In the genomic region with DNA sequence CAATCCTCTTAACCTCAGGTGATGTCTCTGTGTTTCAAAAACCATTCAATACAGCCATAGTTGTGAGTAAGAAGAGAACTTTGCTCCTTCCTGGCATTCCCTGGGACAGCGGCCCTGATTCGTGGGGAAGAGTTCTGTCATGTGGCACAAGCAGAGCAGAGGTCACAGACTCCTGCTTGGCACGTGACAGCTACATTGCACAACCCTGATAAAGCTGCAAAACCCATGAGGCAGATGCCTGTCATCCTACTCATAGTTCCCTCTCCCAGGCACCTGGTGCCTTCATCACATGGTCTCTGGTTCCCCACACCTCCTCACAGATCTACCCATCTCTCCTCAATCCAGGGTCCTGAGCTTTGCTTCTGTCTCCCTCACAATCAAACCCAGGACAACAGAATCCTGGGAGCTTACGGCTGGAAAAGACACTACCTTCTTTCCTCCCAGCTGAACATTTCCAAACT, we compare ENCODE assay signal across 1 cellular context.
TF ChIP-seq lines count a peak whose summit lies in the region.

No MANE protein-coding gene starts in this region.

TF ChIP-seq in HepG2, 621 proteins besides CTCF, POLR2A, EP300 and RAD21 (continued from another document and continues in another):
- TF ChIP-seq, protein P1, sequence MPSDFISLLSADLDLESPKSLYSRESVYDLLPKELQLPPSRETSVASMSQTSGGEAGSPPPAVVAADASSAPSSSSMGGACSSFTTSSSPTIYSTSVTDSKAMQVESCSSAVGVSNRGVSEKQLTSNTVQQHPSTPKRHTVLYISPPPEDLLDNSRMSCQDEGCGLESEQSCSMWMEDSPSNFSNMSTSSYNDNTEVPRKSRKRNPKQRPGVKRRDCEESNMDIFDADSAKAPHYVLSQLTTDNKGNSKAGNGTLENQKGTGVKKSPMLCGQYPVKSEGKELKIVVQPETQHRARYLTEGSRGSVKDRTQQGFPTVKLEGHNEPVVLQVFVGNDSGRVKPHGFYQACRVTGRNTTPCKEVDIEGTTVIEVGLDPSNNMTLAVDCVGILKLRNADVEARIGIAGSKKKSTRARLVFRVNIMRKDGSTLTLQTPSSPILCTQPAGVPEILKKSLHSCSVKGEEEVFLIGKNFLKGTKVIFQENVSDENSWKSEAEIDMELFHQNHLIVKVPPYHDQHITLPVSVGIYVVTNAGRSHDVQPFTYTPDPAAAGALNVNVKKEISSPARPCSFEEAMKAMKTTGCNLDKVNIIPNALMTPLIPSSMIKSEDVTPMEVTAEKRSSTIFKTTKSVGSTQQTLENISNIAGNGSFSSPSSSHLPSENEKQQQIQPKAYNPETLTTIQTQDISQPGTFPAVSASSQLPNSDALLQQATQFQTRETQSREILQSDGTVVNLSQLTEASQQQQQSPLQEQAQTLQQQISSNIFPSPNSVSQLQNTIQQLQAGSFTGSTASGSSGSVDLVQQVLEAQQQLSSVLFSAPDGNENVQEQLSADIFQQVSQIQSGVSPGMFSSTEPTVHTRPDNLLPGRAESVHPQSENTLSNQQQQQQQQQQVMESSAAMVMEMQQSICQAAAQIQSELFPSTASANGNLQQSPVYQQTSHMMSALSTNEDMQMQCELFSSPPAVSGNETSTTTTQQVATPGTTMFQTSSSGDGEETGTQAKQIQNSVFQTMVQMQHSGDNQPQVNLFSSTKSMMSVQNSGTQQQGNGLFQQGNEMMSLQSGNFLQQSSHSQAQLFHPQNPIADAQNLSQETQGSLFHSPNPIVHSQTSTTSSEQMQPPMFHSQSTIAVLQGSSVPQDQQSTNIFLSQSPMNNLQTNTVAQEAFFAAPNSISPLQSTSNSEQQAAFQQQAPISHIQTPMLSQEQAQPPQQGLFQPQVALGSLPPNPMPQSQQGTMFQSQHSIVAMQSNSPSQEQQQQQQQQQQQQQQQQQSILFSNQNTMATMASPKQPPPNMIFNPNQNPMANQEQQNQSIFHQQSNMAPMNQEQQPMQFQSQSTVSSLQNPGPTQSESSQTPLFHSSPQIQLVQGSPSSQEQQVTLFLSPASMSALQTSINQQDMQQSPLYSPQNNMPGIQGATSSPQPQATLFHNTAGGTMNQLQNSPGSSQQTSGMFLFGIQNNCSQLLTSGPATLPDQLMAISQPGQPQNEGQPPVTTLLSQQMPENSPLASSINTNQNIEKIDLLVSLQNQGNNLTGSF (CRISPR knock-in tag; IDR thresholded peaks at IDR 0.05), result peak; percentile 88; the same call in 1 of the 2 replicates
- peak; percentile 98 for TF ChIP-seq ZMAT3 (CRISPR knock-in tag; conservative IDR thresholded peaks at IDR 0.05)
- TF ChIP-seq CHD4 (IDR thresholded peaks at IDR 0.05; ENCODE audit: borderline replicate concordance, low read length), result no peak
- no peak; the same call in 1 of the 2 replicates for TF ChIP-seq ZNF670 (CRISPR knock-in tag; IDR thresholded peaks at IDR 0.05; ENCODE audit: borderline replicate concordance)
- TF ChIP-seq MED1 (CRISPR knock-in tag; IDR thresholded peaks at IDR 0.05), result peak; percentile 98
- peak; percentile 94 for TF ChIP-seq ISL2 (CRISPR knock-in tag; IDR thresholded peaks at IDR 0.05)
- peak; percentile 97; the same call in 1 of the 2 replicates for TF ChIP-seq ZNF567 (CRISPR knock-in tag; IDR thresholded peaks at IDR 0.05; ENCODE audit: borderline replicate concordance)
- TF ChIP-seq MXD4 (CRISPR knock-in tag; IDR thresholded peaks at IDR 0.05), result peak; percentile 99
- no peak for TF ChIP-seq CC2D1A (CRISPR knock-in tag; IDR thresholded peaks at IDR 0.05)
- no peak; the same call in 1 of the 2 replicates for TF ChIP-seq ZNF484 (CRISPR knock-in tag; IDR thresholded peaks at IDR 0.05; ENCODE audit: borderline replicate concordance, low read depth)
- peak; percentile 80 for TF ChIP-seq MIER2 (CRISPR knock-in tag; IDR thresholded peaks at IDR 0.05)
- TF ChIP-seq, protein P2, sequence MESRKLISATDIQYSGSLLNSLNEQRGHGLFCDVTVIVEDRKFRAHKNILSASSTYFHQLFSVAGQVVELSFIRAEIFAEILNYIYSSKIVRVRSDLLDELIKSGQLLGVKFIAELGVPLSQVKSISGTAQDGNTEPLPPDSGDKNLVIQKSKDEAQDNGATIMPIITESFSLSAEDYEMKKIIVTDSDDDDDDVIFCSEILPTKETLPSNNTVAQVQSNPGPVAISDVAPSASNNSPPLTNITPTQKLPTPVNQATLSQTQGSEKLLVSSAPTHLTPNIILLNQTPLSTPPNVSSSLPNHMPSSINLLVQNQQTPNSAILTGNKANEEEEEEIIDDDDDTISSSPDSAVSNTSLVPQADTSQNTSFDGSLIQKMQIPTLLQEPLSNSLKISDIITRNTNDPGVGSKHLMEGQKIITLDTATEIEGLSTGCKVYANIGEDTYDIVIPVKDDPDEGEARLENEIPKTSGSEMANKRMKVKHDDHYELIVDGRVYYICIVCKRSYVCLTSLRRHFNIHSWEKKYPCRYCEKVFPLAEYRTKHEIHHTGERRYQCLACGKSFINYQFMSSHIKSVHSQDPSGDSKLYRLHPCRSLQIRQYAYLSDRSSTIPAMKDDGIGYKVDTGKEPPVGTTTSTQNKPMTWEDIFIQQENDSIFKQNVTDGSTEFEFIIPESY (CRISPR knock-in tag; IDR thresholded peaks at IDR 0.05), result peak; percentile 87
- TF ChIP-seq CCAR2 (optimal IDR thresholded peaks at IDR 0.05; ENCODE audit: low read depth, low read length), result no peak
- TF ChIP-seq ELF1 (CRISPR knock-in tag; IDR thresholded peaks at IDR 0.05), result peak; percentile 72
- TF ChIP-seq ZNF329 (CRISPR knock-in tag; IDR thresholded peaks at IDR 0.05; ENCODE audit: low read depth), result peak; percentile 83; the same call in 1 of the 2 replicates
- TF ChIP-seq ARNT (IDR thresholded peaks at IDR 0.05), result no peak
- TF ChIP-seq RARA (CRISPR knock-in tag; IDR thresholded peaks at IDR 0.05), result peak; percentile 97
- no peak for TF ChIP-seq ZNF383 (CRISPR knock-in tag; IDR thresholded peaks at IDR 0.05; ENCODE audit: borderline replicate concordance)
- TF ChIP-seq, protein P3, sequence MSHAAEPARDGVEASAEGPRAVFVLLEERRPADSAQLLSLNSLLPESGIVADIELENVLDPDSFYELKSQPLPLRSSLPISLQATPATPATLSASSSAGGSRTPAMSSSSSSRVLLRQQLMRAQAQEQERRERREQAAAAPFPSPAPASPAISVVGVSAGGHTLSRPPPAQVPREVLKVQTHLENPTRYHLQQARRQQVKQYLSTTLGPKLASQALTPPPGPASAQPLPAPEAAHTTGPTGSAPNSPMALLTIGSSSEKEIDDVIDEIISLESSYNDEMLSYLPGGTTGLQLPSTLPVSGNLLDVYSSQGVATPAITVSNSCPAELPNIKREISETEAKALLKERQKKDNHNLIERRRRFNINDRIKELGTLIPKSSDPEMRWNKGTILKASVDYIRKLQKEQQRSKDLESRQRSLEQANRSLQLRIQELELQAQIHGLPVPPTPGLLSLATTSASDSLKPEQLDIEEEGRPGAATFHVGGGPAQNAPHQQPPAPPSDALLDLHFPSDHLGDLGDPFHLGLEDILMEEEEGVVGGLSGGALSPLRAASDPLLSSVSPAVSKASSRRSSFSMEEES (CRISPR knock-in tag; IDR thresholded peaks at IDR 0.05), result peak; percentile 100
- peak; percentile 87; the same call in 1 of the 2 replicates for TF ChIP-seq HOXD1 (CRISPR knock-in tag; IDR thresholded peaks at IDR 0.05)
- TF ChIP-seq, protein P4, sequence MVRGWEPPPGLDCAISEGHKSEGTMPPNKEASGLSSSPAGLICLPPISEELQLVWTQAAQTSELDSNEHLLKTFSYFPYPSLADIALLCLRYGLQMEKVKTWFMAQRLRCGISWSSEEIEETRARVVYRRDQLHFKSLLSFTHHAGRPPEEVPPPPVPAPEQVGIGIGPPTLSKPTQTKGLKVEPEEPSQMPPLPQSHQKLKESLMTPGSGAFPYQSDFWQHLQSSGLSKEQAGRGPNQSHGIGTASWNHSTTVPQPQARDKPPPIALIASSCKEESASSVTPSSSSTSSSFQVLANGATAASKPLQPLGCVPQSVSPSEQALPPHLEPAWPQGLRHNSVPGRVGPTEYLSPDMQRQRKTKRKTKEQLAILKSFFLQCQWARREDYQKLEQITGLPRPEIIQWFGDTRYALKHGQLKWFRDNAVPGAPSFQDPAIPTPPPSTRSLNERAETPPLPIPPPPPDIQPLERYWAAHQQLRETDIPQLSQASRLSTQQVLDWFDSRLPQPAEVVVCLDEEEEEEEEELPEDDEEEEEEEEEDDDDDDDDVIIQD (CRISPR knock-in tag; IDR thresholded peaks at IDR 0.05; ENCODE audit: low read depth), result peak; percentile 99
- TF ChIP-seq, protein P5, sequence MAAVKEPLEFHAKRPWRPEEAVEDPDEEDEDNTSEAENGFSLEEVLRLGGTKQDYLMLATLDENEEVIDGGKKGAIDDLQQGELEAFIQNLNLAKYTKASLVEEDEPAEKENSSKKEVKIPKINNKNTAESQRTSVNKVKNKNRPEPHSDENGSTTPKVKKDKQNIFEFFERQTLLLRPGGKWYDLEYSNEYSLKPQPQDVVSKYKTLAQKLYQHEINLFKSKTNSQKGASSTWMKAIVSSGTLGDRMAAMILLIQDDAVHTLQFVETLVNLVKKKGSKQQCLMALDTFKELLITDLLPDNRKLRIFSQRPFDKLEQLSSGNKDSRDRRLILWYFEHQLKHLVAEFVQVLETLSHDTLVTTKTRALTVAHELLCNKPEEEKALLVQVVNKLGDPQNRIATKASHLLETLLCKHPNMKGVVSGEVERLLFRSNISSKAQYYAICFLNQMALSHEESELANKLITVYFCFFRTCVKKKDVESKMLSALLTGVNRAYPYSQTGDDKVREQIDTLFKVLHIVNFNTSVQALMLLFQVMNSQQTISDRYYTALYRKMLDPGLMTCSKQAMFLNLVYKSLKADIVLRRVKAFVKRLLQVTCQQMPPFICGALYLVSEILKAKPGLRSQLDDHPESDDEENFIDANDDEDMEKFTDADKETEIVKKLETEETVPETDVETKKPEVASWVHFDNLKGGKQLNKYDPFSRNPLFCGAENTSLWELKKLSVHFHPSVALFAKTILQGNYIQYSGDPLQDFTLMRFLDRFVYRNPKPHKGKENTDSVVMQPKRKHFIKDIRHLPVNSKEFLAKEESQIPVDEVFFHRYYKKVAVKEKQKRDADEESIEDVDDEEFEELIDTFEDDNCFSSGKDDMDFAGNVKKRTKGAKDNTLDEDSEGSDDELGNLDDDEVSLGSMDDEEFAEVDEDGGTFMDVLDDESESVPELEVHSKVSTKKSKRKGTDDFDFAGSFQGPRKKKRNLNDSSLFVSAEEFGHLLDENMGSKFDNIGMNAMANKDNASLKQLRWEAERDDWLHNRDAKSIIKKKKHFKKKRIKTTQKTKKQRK (IDR thresholded peaks at IDR 0.05; ENCODE audit: low read length), result no peak
- peak; percentile 80; the same call in 1 of the 2 replicates for TF ChIP-seq ZSCAN20 (CRISPR knock-in tag; IDR thresholded peaks at IDR 0.05; ENCODE audit: borderline replicate concordance)
- TF ChIP-seq ZNF577 (CRISPR knock-in tag; IDR thresholded peaks at IDR 0.05; ENCODE audit: borderline replicate concordance, low read depth), result no peak
- TF ChIP-seq ZNF510 (CRISPR knock-in tag; IDR thresholded peaks at IDR 0.05; ENCODE audit: low read depth), result no peak
- TF ChIP-seq RBAK (CRISPR knock-in tag; IDR thresholded peaks at IDR 0.05), result 0 out of 2 replicates have a peak, but pooled peaks have one; percentile 59
- TF ChIP-seq TMF1 (CRISPR knock-in tag; IDR thresholded peaks at IDR 0.05; ENCODE audit: low read depth), result peak; percentile 85; the same call in 1 of the 2 replicates
- TF ChIP-seq SP4 (CRISPR knock-in tag; IDR thresholded peaks at IDR 0.05), result peak; percentile 83
- peak; percentile 99 for TF ChIP-seq ZNF878 (CRISPR knock-in tag; IDR thresholded peaks at IDR 0.05)
- TF ChIP-seq ARNT2 (CRISPR knock-in tag; IDR thresholded peaks at IDR 0.05; ENCODE audit: low read depth), result peak; percentile 85
- TF ChIP-seq, protein P6, sequence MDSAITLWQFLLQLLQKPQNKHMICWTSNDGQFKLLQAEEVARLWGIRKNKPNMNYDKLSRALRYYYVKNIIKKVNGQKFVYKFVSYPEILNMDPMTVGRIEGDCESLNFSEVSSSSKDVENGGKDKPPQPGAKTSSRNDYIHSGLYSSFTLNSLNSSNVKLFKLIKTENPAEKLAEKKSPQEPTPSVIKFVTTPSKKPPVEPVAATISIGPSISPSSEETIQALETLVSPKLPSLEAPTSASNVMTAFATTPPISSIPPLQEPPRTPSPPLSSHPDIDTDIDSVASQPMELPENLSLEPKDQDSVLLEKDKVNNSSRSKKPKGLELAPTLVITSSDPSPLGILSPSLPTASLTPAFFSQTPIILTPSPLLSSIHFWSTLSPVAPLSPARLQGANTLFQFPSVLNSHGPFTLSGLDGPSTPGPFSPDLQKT (CRISPR knock-in tag; IDR thresholded peaks at IDR 0.05; ENCODE audit: borderline replicate concordance), result no peak
- peak; percentile 90; the same call in 1 of the 2 replicates for TF ChIP-seq ZNF747 (CRISPR knock-in tag; IDR thresholded peaks at IDR 0.05; ENCODE audit: borderline replicate concordance)
- no peak for TF ChIP-seq PAWR (CRISPR knock-in tag; IDR thresholded peaks at IDR 0.05; ENCODE audit: borderline replicate concordance)
- peak; percentile 52; the same call in 1 of the 2 replicates for TF ChIP-seq TBX3 (IDR thresholded peaks at IDR 0.05; ENCODE audit: borderline replicate concordance)
- no peak; the same call in 1 of the 2 replicates for TF ChIP-seq ZNF3 (CRISPR knock-in tag; IDR thresholded peaks at IDR 0.05)
- TF ChIP-seq, protein P7, sequence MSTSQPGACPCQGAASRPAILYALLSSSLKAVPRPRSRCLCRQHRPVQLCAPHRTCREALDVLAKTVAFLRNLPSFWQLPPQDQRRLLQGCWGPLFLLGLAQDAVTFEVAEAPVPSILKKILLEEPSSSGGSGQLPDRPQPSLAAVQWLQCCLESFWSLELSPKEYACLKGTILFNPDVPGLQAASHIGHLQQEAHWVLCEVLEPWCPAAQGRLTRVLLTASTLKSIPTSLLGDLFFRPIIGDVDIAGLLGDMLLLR (CRISPR knock-in tag; IDR thresholded peaks at IDR 0.05), result peak; percentile 95
- TF ChIP-seq MED13 (CRISPR knock-in tag; IDR thresholded peaks at IDR 0.05), result peak; percentile 90
- TF ChIP-seq ZC3H4 (CRISPR knock-in tag; IDR thresholded peaks at IDR 0.05; ENCODE audit: borderline replicate concordance), result no peak
- TF ChIP-seq MYNN (CRISPR knock-in tag; IDR thresholded peaks at IDR 0.05; ENCODE audit: low read depth), result no peak
- TF ChIP-seq KMT2B (CRISPR knock-in tag; IDR thresholded peaks at IDR 0.05), result peak; percentile 85
